Comparison of ENCODE assay signal across 19 cellular contexts in the genomic region with DNA sequence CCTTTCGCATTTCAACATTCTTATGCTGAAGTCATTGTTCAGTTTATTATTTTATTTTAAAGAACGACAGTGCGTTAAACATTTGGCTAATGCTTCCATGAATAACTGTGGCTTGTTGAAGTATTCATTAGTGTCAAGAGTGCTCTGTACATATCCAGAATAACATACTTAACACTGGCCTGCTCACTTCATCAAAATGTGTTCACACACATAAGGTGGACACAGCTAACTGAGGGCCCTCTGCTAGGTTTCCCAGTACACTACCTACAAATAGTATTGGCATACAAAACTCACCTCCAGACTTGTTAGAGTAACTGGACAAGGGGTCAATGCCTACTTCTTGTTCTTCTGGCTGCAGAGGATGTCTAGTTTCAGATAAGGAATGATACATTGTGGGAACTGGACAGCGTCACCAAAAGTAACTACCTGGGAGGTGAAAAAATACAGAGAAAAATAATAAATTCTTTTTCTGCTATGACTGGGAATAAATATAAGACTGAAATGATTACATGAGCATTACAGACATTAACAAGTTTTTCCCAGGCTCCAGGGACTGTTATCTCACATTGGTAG.
DNase-seq lines count a peak whose midpoint lies in the region; ATAC-seq, FAIRE-seq and TF ChIP-seq lines count a peak whose summit lies in the region.
"Had no signal": no experiment of that assay in that cellular context is flagged by ENCODE, and none has a peak within 500 bp of the region (broad histone marks: within the 10 kb centered on the region; RNA-seq: fewer than 3 reads in every experiment).

No MANE protein-coding gene starts in this region.

- no peak overlapping the region for H3K27ac Mint-ChIP-seq in astrocyte (ENCODE audit: unreplicated experiment)
- no peak overlapping the region for H3K27ac Mint-ChIP-seq in activated naive CD8-positive, alpha-beta T cell treated with anti-CD3 and anti-CD28 coated beads, Interleukin-2, amount 50 U/mL, for 24 hours
- H3K27ac Mint-ChIP-seq: CD4-positive, alpha-beta memory T cell had no signal

- H3K9me1 ChIP-seq in K562 (ENCODE audit: control insufficient read depth, insufficient read depth, low read length), result no peaks in the 10 kb centered on the region

- in situ Hi-C loops in K562 (cut with MboI), result no loop called here

- WGBS in SK-N-SH (ENCODE audit: low lambda C conversion rate), result 94% methylated on average over 4 of the region's 4 CpGs
- WGBS in K562 (ENCODE audit: insufficient coverage, low coverage, missing lambda C conversion rate), result 74% methylated on average over 4 of the region's 4 CpGs
- 69 to 75% methylated on average over 4 of the region's 4 CpGs for WGBS in pancreas, 2 donors

- TF ChIP-seq RAD21 in SK-N-SH (IDR thresholded peaks at IDR 0.05; ENCODE audit: low read length) (no peak), K562 (CRISPR knock-in tag; conservative IDR thresholded peaks at IDR 0.05 in 1 of 2, IDR thresholded peaks at IDR 0.05 in 1 of 2) (no peak)

- ATAC-seq in SK-N-SH treated with all-trans-retinoic acid at 6 μM for 48 hours, result no peak
- ATAC-seq in K562, result no peak
- ATAC-seq in pancreas, result peak; percentile 20 to 84 (median 59)
- no peak for ATAC-seq in GM21515 (IDR thresholded peaks at IDR 0.05; ENCODE audit: unreplicated experiment)
- no peak for ATAC-seq in activated naive CD8-positive, alpha-beta T cell treated with anti-CD3 and anti-CD28 coated beads, Interleukin-2, amount 50 U/mL, for 24 hours

- H2AFZ ChIP-seq in SK-N-SH (ENCODE audit: low read depth), result no peak overlapping the region
- H2AFZ ChIP-seq in astrocyte (ENCODE audit: low read depth, low read length), result no peak overlapping the region
- no peak overlapping the region for H2AFZ ChIP-seq in K562 (ENCODE audit: low read depth, low read length)
- H2AFZ ChIP-seq: GM23248 had no signal

- H3K27ac ChIP-seq in SK-N-SH (ENCODE audit: low read depth in 2 of 2, low read length in 1 of 2) (no peak overlapping the region), astrocyte (ENCODE audit: low read depth, low read length) (no peak overlapping the region), K562 (ENCODE audit: extremely low read depth, low read depth, low read length) (no peak overlapping the region), pancreas (no peak overlapping the region)
- H3K27ac ChIP-seq: GM23248 had no signal

- H3K27me3 ChIP-seq in SK-N-SH (ENCODE audit: insufficient read depth) (no peaks in the 10 kb centered on the region), astrocyte (ENCODE audit: insufficient read depth, low read length) (no peaks in the 10 kb centered on the region), K562 (ENCODE audit: control insufficient read depth in 2 of 2, insufficient read depth in 2 of 2, low read length in 2 of 2) (no peaks in the 10 kb centered on the region), pancreas (no peaks in the 10 kb centered on the region)

- no peak overlapping the region for H3K4me3 Mint-ChIP-seq in astrocyte (ENCODE audit: unreplicated experiment)
- no peak overlapping the region for H3K4me3 Mint-ChIP-seq in activated naive CD8-positive, alpha-beta T cell treated with anti-CD3 and anti-CD28 coated beads, Interleukin-2, amount 50 U/mL, for 24 hours
- H3K4me3 Mint-ChIP-seq: CD4-positive, alpha-beta memory T cell had no signal

- CTCF ChIA-PET in SK-N-SH (lab: Yijun Ruan, JAX), result no interaction called here
- CTCF ChIA-PET in K562 (lab: Yijun Ruan, JAX; ENCODE audit: low intra/inter-chr PET ratio), result no interaction called here

- DNase-seq in SK-N-SH (no peak), astrocyte (ENCODE audit: low read depth) (peak; percentile 38), K562 (ENCODE audit: extremely low read depth in 1 of 4, low spot score in 3 of 4) (no peak), pancreas (peak in 2 of 6 donors; percentile 2 to 8), NCI-H82 (lab: John Stamatoyannopoulos, UW) (no peak)
- no peak for DNase-seq in activated naive CD8-positive, alpha-beta T cell treated with anti-CD3 and anti-CD28 coated beads, Interleukin-2, amount 50 U/mL, for 24 hours
- DNase-seq: C1 segment of cervical spinal cord; Calu3; CD4-positive, alpha-beta memory T cell; COR-L47; DMS53; DND-41; GM23248; H7; HCEC 1CT had no signal

- POLR2A ChIA-PET in SK-N-SH (lab: Yijun Ruan, JAX) (no interaction called here), K562 (lab: Yijun Ruan, JAX) (no interaction called here)

- H3K79me2 ChIP-seq in SK-N-SH (ENCODE audit: insufficient read depth) (no peaks in the 10 kb centered on the region), astrocyte (ENCODE audit: insufficient read depth, low read length) (no peaks in the 10 kb centered on the region), K562 (ENCODE audit: control insufficient read depth, insufficient read depth, low read length) (no peaks in the 10 kb centered on the region)

- no peak overlapping the region for H3K4me3 ChIP-seq in SK-N-SH (ENCODE audit: low read depth in 2 of 2, low read length in 1 of 2)
- H3K4me3 ChIP-seq in astrocyte (ENCODE audit: insufficient read depth, low read depth, low read length), result no peak overlapping the region
- no peak overlapping the region for H3K4me3 ChIP-seq in K562
- no peak overlapping the region for H3K4me3 ChIP-seq in pancreas
- H3K4me3 ChIP-seq: GM23248 had no signal

- H3F3A ChIP-seq in SK-N-SH (replicated peaks; ENCODE audit: insufficient read depth), result peaks cover 11% of the 10 kb centered on the region

- H3K4me1 ChIP-seq in SK-N-SH (ENCODE audit: control insufficient read depth in 1 of 2, insufficient read depth in 2 of 2, low read depth in 1 of 2, low read length in 1 of 2), result peaks cover 0 to 10% of the 10 kb centered on the region in 2 experiments; a peak in 2 of 4 replicates
- no peaks in the 10 kb centered on the region for H3K4me1 ChIP-seq in astrocyte (ENCODE audit: insufficient read depth, low read length)
- no peaks in the 10 kb centered on the region for H3K4me1 ChIP-seq in K562 (replicated peaks in 1 of 2; ENCODE audit: control insufficient read depth in 2 of 2, insufficient read depth in 2 of 2, low read length in 2 of 2)
- peaks cover 0 to 21% (median 3%) of the 10 kb centered on the region in 3 donors for H3K4me1 ChIP-seq in pancreas

- TF ChIP-seq POLR2A in K562 (conservative IDR thresholded peaks at IDR 0.05), result no peak

- H3K4me2 ChIP-seq in SK-N-SH (no peak overlapping the region), astrocyte (ENCODE audit: low read length) (no peak overlapping the region), K562 (ENCODE audit: insufficient read depth, low read length) (no peak overlapping the region)

- TF ChIP-seq EP300 in SK-N-SH (IDR thresholded peaks at IDR 0.05; ENCODE audit: borderline replicate concordance in 1 of 2, low read depth in 1 of 2, low read length in 1 of 2) (no peak), K562 (IDR thresholded peaks at IDR 0.05; ENCODE audit: low read length) (no peak)

- H3K9me3 Mint-ChIP-seq in astrocyte (ENCODE audit: unreplicated experiment), result no peaks in the 10 kb centered on the region
- no peaks in the 10 kb centered on the region for H3K9me3 Mint-ChIP-seq in activated naive CD8-positive, alpha-beta T cell treated with anti-CD3 and anti-CD28 coated beads, Interleukin-2, amount 50 U/mL, for 24 hours
- H3K9me3 Mint-ChIP-seq: CD4-positive, alpha-beta memory T cell had no signal

- intact Hi-C loops in K562 (cut with micrococcal nuclease), result no loop called here
- intact Hi-C loops in pancreas (cut with DNase I), result no loop called here

- H3K9ac ChIP-seq in SK-N-SH (no peak overlapping the region), astrocyte (ENCODE audit: low read length) (no peak overlapping the region), K562 (ENCODE audit: insufficient read depth in 1 of 2, low read depth in 2 of 2, low read length in 2 of 2) (no peak overlapping the region)
- H3K9ac ChIP-seq: GM23248 had no signal

- BruUV-seq in K562 (replicated peaks; lab: Mats Ljungman, UMichigan), result no TSS peak

- H3K4me1 Mint-ChIP-seq in astrocyte (ENCODE audit: low read depth, unreplicated experiment), result peaks cover 3% of the 10 kb centered on the region
- no peaks in the 10 kb centered on the region for H3K4me1 Mint-ChIP-seq in activated naive CD8-positive, alpha-beta T cell treated with anti-CD3 and anti-CD28 coated beads, Interleukin-2, amount 50 U/mL, for 24 hours
- H3K4me1 Mint-ChIP-seq: CD4-positive, alpha-beta memory T cell had no signal

- no peaks in the 10 kb centered on the region for H3K9me2 ChIP-seq in SK-N-SH

- H3K9me3 ChIP-seq in SK-N-SH (no peaks in the 10 kb centered on the region), astrocyte (ENCODE audit: insufficient read depth, low read depth, low read length) (no peaks in the 10 kb centered on the region), K562 (replicated peaks; ENCODE audit: control insufficient read depth, insufficient read depth, low read depth, low read length) (no peaks in the 10 kb centered on the region), pancreas (no peaks in the 10 kb centered on the region)

- TF ChIP-seq CTCF in SK-N-SH (IDR thresholded peaks at IDR 0.05), result no peak
- TF ChIP-seq CTCF in astrocyte (IDR thresholded peaks at IDR 0.05; ENCODE audit: insufficient read depth, low read depth, low read length), result no peak
- TF ChIP-seq CTCF in K562 (IDR thresholded peaks at IDR 0.05 in 2 of 3, conservative IDR thresholded peaks at IDR 0.05 in 1 of 3; ENCODE audit: insufficient read depth in 2 of 3, low read depth in 1 of 3, low read length in 3 of 3), result no peak
- TF ChIP-seq CTCF in pancreas (IDR thresholded peaks at IDR 0.05), result no peak

- FAIRE-seq in astrocyte (lab: Jason Lieb, UNC), result no peak
- FAIRE-seq in K562 (lab: Jason Lieb, UNC), result peak; percentile 32
- FAIRE-seq in pancreas (lab: Jason Lieb, UNC), result no peak
- FAIRE-seq: GM12892, H1 had no signal

- no peaks in the 10 kb centered on the region for H3K36me3 ChIP-seq in SK-N-SH (replicated peaks in 1 of 2; ENCODE audit: control insufficient read depth in 1 of 2, insufficient read depth in 2 of 2, low read length in 1 of 2)
- no peaks in the 10 kb centered on the region for H3K36me3 ChIP-seq in astrocyte (ENCODE audit: insufficient read depth, low read length)
- no peaks in the 10 kb centered on the region for H3K36me3 ChIP-seq in K562 (ENCODE audit: control insufficient read depth, insufficient read depth, low read length)
- H3K36me3 ChIP-seq in pancreas, result no peaks in the 10 kb centered on the region

- H4K20me1 ChIP-seq in SK-N-SH (ENCODE audit: insufficient read depth), result no peaks in the 10 kb centered on the region
- H4K20me1 ChIP-seq in astrocyte (ENCODE audit: insufficient read depth, low read length), result no peaks in the 10 kb centered on the region
- H4K20me1 ChIP-seq in K562 (replicated peaks; ENCODE audit: control insufficient read depth, insufficient read depth, low read length), result no peaks in the 10 kb centered on the region

- H3K27me3 Mint-ChIP-seq in astrocyte (ENCODE audit: low read depth, unreplicated experiment), result no peaks in the 10 kb centered on the region
- no peaks in the 10 kb centered on the region for H3K27me3 Mint-ChIP-seq in activated naive CD8-positive, alpha-beta T cell treated with anti-CD3 and anti-CD28 coated beads, Interleukin-2, amount 50 U/mL, for 24 hours
- H3K27me3 Mint-ChIP-seq: CD4-positive, alpha-beta memory T cell had no signal

- no peaks in the 10 kb centered on the region for H3K36me3 Mint-ChIP-seq in astrocyte (ENCODE audit: low read depth, unreplicated experiment)
- peaks cover 12% of the 10 kb centered on the region for H3K36me3 Mint-ChIP-seq in activated naive CD8-positive, alpha-beta T cell treated with anti-CD3 and anti-CD28 coated beads, Interleukin-2, amount 50 U/mL, for 24 hours (ENCODE audit: low read depth)

TF ChIP-seq in K562, 482 proteins besides CTCF, POLR2A, EP300 and RAD21 (continues in another document):
- no peak for TF ChIP-seq CHCHD3 (CRISPR knock-in tag; IDR thresholded peaks at IDR 0.05)
- TF ChIP-seq ZFPM2 (CRISPR knock-in tag; IDR thresholded peaks at IDR 0.05), result no peak

Comparison
In these comparisons a context has a peak if more than half of its experiments do, and no peak if none do; other contexts are left out.
1. ATAC-seq: peak in pancreas (4 of 4); none in SK-N-SH treated with all-trans-retinoic acid at 6 μM for 48 hours (single experiment), K562 (single experiment), GM21515 (single experiment) and activated naive CD8-positive, alpha-beta T cell treated with anti-CD3 and anti-CD28 coated beads, Interleukin-2, amount 50 U/mL, for 24 hours (single experiment).